Comparison of ENCODE assay signal across 8 cellular contexts in genomic region chr5:57650360-57651069, GRCh38.
DNase-seq lines count a peak whose midpoint lies in the region; ATAC-seq, FAIRE-seq and TF ChIP-seq lines count a peak whose summit lies in the region.

No MANE protein-coding gene starts in this region.

- CTCF ChIA-PET in BJ (lab: Yijun Ruan, JAX): interaction anchor here (0.6 to 5.7 kb wide), 42 partner anchors 8 to 1016 kb away, joined by 3 to 67 read pairs (median 4); partner anchors contain the start of gene PLK2

- no peak overlapping the region for H3K27ac ChIP-seq in ascending aorta
- H3K27ac ChIP-seq in tibial nerve: no peak overlapping the region
- no peak overlapping the region for H3K27ac ChIP-seq in vagina

- intact Hi-C loops in ascending aorta (cut with DNase I): no loop called here
- intact Hi-C loops in vagina (cut with DNase I): loop anchor here (5.0 kb wide), 1 partner anchor 348 kb away; no protein-coding TSS in a partner anchor

- TF ChIP-seq POLR2A in tibial nerve (IDR thresholded peaks at IDR 0.05): no peak
- no peak for TF ChIP-seq POLR2A in vagina (IDR thresholded peaks at IDR 0.05)

- TF ChIP-seq EP300 in tibial nerve (IDR thresholded peaks at IDR 0.05): no peak

- H3K36me3 ChIP-seq in BJ (ENCODE audit: control insufficient read depth, insufficient read depth, low read length) (no peaks in the 10 kb centered on the region), ascending aorta (no peaks in the 10 kb centered on the region), tibial nerve (no peaks in the 10 kb centered on the region), vagina (no peaks in the 10 kb centered on the region)

- 80 to 85% methylated on average over 6 of the region's 6 CpGs for WGBS in tibial nerve, 2 donors

- peak; percentile 90 for ATAC-seq in HG02840 (IDR thresholded peaks at IDR 0.05; ENCODE audit: low FRiP score, unreplicated experiment)

- FAIRE-seq in GM18507 (lab: Jason Lieb, UNC): peak; percentile 80

- DNase-seq in BJ (ENCODE audit: low read depth) (peak; percentile 7), GM18507 (ENCODE audit: extremely low spot score, insufficient read length, low read depth) (peak; percentile 2), NCI-H2029 (lab: John Stamatoyannopoulos, UW) (peak; percentile 40), ascending aorta (ENCODE audit: low spot score in 2 of 2) (no peak), iris pigment epithelial cell (ENCODE audit: low read depth) (peak; percentile 78), tibial nerve (ENCODE audit: low spot score in 2 of 2) (peak in 1 of 2 donors; percentile 19), vagina (ENCODE audit: extremely low spot score in 2 of 2) (no peak)

- no peaks in the 10 kb centered on the region for H3K4me1 ChIP-seq in ascending aorta
- H3K4me1 ChIP-seq in tibial nerve: no peaks in the 10 kb centered on the region
- no peaks in the 10 kb centered on the region for H3K4me1 ChIP-seq in vagina

- no peak overlapping the region for H3K4me3 ChIP-seq in BJ (ENCODE audit: low read depth, low read length)
- no peak overlapping the region for H3K4me3 ChIP-seq in ascending aorta
- no peak overlapping the region for H3K4me3 ChIP-seq in tibial nerve
- H3K4me3 ChIP-seq in vagina: no peak overlapping the region

- POLR2A ChIA-PET in BJ (lab: Charles Lee): interaction anchor here (1.0 kb wide), 1 partner anchor 809 kb away, joined by 4 read pairs; the partner anchor contains the start of gene PLK2

- H3K27me3 ChIP-seq in BJ (ENCODE audit: control insufficient read depth, insufficient read depth, low read length): no peaks in the 10 kb centered on the region
- H3K27me3 ChIP-seq in ascending aorta: no peaks in the 10 kb centered on the region
- H3K27me3 ChIP-seq in tibial nerve: no peaks in the 10 kb centered on the region
- no peaks in the 10 kb centered on the region for H3K27me3 ChIP-seq in vagina

- H3K9me3 ChIP-seq in ascending aorta (peaks cover 0 to 20% of the 10 kb centered on the region in 2 donors), tibial nerve (peaks cover 0 to 21% (median 4%) of the 10 kb centered on the region in 4 donors), vagina (peaks cover 3% of the 10 kb centered on the region)

- peak; percentile 79 for TF ChIP-seq CTCF in BJ (IDR thresholded peaks at IDR 0.05; ENCODE audit: insufficient read depth, low read depth, low read length)
- peak in 2 of 3 experiments; percentile 9 to 43 for TF ChIP-seq CTCF in ascending aorta (IDR thresholded peaks at IDR 0.05)
- TF ChIP-seq CTCF in tibial nerve (IDR thresholded peaks at IDR 0.05): peak in 4 of 5 experiments; percentile 17 to 36 (median 26)
- no peak for TF ChIP-seq CTCF in vagina (IDR thresholded peaks at IDR 0.05)

Comparison
In these comparisons a context has a peak if more than half of its experiments do, and no peak if none do; other contexts are left out.
1. DNase-seq: peak in BJ (single experiment), GM18507 (single experiment), NCI-H2029 (single experiment) and iris pigment epithelial cell (single experiment); none in ascending aorta (0 of 2) and vagina (0 of 2).
2. CTCF ChIP-seq: peak in BJ (single experiment), ascending aorta (2 of 3) and tibial nerve (4 of 5); none in vagina (0 of 3).